ENCODE assay signal across 21 cellular contexts in the genomic region with DNA sequence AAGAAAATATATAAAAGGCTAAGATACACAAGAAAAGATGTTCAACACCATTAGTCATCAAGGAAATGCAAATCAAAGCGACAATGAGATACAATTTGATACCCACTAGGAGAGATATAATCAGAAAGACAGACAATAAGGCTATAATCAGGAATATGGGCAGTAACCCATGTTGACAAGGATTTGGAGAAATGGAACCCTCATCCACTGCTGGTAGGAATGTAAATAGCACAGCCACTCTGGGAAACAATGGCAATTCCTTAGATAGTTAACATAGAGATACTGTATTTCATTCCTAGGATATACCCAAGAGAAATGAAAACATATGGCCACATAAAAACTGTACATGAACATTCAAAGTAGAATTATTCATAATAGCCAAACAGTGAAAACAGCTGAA. TPM values are rescaled to one million over a fixed set of nuclear protein-coding genes. Genes with fewer than 3 reads are reported as not detected.
"Had no signal": no experiment of that assay in that cellular context is flagged by ENCODE, and none has a peak within 500 bp of the region (broad histone marks: within the 10 kb centered on the region; RNA-seq: fewer than 3 reads in every experiment).

No MANE protein-coding gene starts in this region.

- H3K4me3 Mint-ChIP-seq: activated CD8-positive, alpha-beta memory T cell treated with anti-CD3 and anti-CD28 coated beads, Interleukin-2, amount 10 ng/mL, durations not matched to agents 7 days and 5 days; activated naive CD8-positive, alpha-beta T cell; activated T-cell treated with anti-CD3 and anti-CD28 coated beads, Interleukin-2, amount 50 U/mL, for 4 hours; naive thymus-derived CD4-positive, alpha-beta T cell; T-helper 2 cell treated with Interferon-gamma antibody and Interleukin-4, amounts not matched to agents 5 μg/mL and 100 μg/mL, for 36 hours had no signal

- H3K9me3 ChIP-seq: colonic mucosa, sigmoid colon, transverse colon had no signal

- H3K4me3 ChIP-seq: colonic mucosa, lung, sigmoid colon, transverse colon had no signal

- H3K27me3 ChIP-seq: colonic mucosa, sigmoid colon, transverse colon had no signal

- H3K36me3 Mint-ChIP-seq: activated CD8-positive, alpha-beta memory T cell treated with anti-CD3 and anti-CD28 coated beads, Interleukin-2, amount 10 ng/mL, durations not matched to agents 7 days and 5 days; activated naive CD8-positive, alpha-beta T cell; naive thymus-derived CD4-positive, alpha-beta T cell had no signal

- H3K36me3 ChIP-seq: colonic mucosa, sigmoid colon, transverse colon had no signal

- H3K4me1 ChIP-seq: colonic mucosa, sigmoid colon, transverse colon had no signal

- H3K27ac ChIP-seq: colonic mucosa, epithelial cell of prostate, sigmoid colon, transverse colon had no signal

- H3K27me3 Mint-ChIP-seq: activated CD8-positive, alpha-beta memory T cell treated with anti-CD3 and anti-CD28 coated beads, Interleukin-2, amount 10 ng/mL, durations not matched to agents 7 days and 5 days; activated naive CD8-positive, alpha-beta T cell had no signal

- ATAC-seq: activated CD8-positive, alpha-beta memory T cell treated with anti-CD3 and anti-CD28 coated beads, Interleukin-2, amount 10 ng/mL, durations not matched to agents 7 days and 5 days; activated T-cell treated with anti-CD3 and anti-CD28 coated beads, Interleukin-2, amount 50 U/mL, for 4 hours; left colon; naive thymus-derived CD4-positive, alpha-beta T cell had no signal

- H3K4me1 Mint-ChIP-seq: activated CD8-positive, alpha-beta memory T cell treated with anti-CD3 and anti-CD28 coated beads, Interleukin-2, amount 10 ng/mL, durations not matched to agents 7 days and 5 days; naive thymus-derived CD4-positive, alpha-beta T cell had no signal

- DNase-seq: activated CD4-positive, alpha-beta T cell treated with anti-CD3 and anti-CD28 coated beads, Interleukin-2, amount 50 U/mL, for 4 hours; activated CD4-positive, CD25-positive, alpha-beta regulatory T cell treated with anti-CD3 and anti-CD28 coated beads, Interleukin-2, amount 50 U/mL, for 72 hours; activated CD8-positive, alpha-beta memory T cell treated with anti-CD3 and anti-CD28 coated beads, Interleukin-2, amount 10 ng/mL, durations not matched to agents 7 days and 5 days; activated gamma-delta T cell; activated T-cell treated with anti-CD3 and anti-CD28 coated beads, Interleukin-2, amount 50 U/mL, for 4 hours; aorta; colonic mucosa; foreskin fibroblast; head of caudate nucleus; left colon; naive thymus-derived CD4-positive, alpha-beta T cell; sigmoid colon; stimulated activated CD4-positive, alpha-beta T cell treated with anti-CD3 and anti-CD28 coated beads, Interleukin-12 subunit alpha, Interleukin-12 subunit beta, amount 100 ng/mL, for 4 hours; stimulated activated naive CD4-positive, alpha-beta T cell; substantia nigra; transverse colon had no signal

- H3K27ac Mint-ChIP-seq: activated CD8-positive, alpha-beta memory T cell treated with anti-CD3 and anti-CD28 coated beads, Interleukin-2, amount 10 ng/mL, durations not matched to agents 7 days and 5 days; activated naive CD8-positive, alpha-beta T cell; naive thymus-derived CD4-positive, alpha-beta T cell; T-helper 2 cell treated with Interferon-gamma antibody and Interleukin-4, amounts not matched to agents 5 μg/mL and 100 μg/mL, for 36 hours had no signal

RNA-seq across cellular contexts. Expression of gene COL8A1, which starts 18.3 kb away (rescaled TPM):
- total RNA-seq: mononuclear cell had no signal
- polyA plus RNA-seq: naive thymus-derived CD4-positive, alpha-beta T cell had no signal
